ENCODE assay signal across 14 cellular contexts in genomic region chr3:71466483-71466882, GRCh38.
DNase-seq lines count a peak whose midpoint lies in the region; ATAC-seq and TF ChIP-seq lines count a peak whose summit lies in the region.
"Had no signal": no experiment of that assay in that cellular context is flagged by ENCODE, and none has a peak within 500 bp of the region (broad histone marks: within the 10 kb centered on the region; RNA-seq: fewer than 3 reads in every experiment).

No MANE protein-coding gene starts in this region.

- intact Hi-C loops in right cardiac atrium (cut with DNase I) = no loop called here
- intact Hi-C loops in cardiac septum (cut with DNase I) = loop anchor here (5.0 kb wide), 1 partner anchor 34 kb away; no protein-coding TSS in a partner anchor
- intact Hi-C loops in OCI-LY7 (cut with micrococcal nuclease; ENCODE audit: unreplicated experiment) = no loop called here
- intact Hi-C loops in CD14-positive monocyte (cut with micrococcal nuclease) = no loop called here

- no peak overlapping the region for H3K4me3 Mint-ChIP-seq in chondrocyte (ENCODE audit: unreplicated experiment)
- no peak overlapping the region for H3K4me3 Mint-ChIP-seq in CD8-positive, alpha-beta memory T cell
- H3K4me3 Mint-ChIP-seq in CD14-positive monocyte = no peak overlapping the region
- H3K4me3 Mint-ChIP-seq: activated CD8-positive, alpha-beta T cell treated with anti-CD3 and anti-CD28 coated beads for 36 hours had no signal

- H3K9me3 ChIP-seq in right cardiac atrium (ENCODE audit: control insufficient read depth, low read length) = no peaks in the 10 kb centered on the region
- no peaks in the 10 kb centered on the region for H3K9me3 ChIP-seq in CD8-positive, alpha-beta memory T cell (ENCODE audit: low read length)
- H3K9me3 ChIP-seq in OCI-LY7 (ENCODE audit: low read length) = no peaks in the 10 kb centered on the region
- H3K9me3 ChIP-seq: SJSA1, tibial nerve had no signal

- DNase-seq in right cardiac atrium (peak in 2 of 3 donors; percentile 57), cardiac septum (ENCODE audit: low spot score) (no peak), chondrocyte (ENCODE audit: low spot score) (no peak), lung microvascular endothelial cell (ENCODE audit: low read depth in 2 of 2) (peak; percentile 76 to 85), OCI-LY7 (ENCODE audit: low spot score) (no peak), NCI-H1694 treated with DMSO at 0.1 percent for 48 hours (lab: John Stamatoyannopoulos, UW) (no peak), CD14-positive monocyte (ENCODE audit: low spot score) (no peak)
- DNase-seq in CD8-positive, alpha-beta memory T cell = no peak
- DNase-seq: activated CD8-positive, alpha-beta T cell treated with anti-CD3 and anti-CD28 coated beads for 36 hours; activated gamma-delta T cell; mesenchymal stem cell; NCI-H69 had no signal

- no peaks in the 10 kb centered on the region for H3K79me2 ChIP-seq in OCI-LY7 (ENCODE audit: insufficient read depth, low read depth, low read length)

- POLR2A ChIA-PET in CD8-positive, alpha-beta memory T cell (lab: Charles Lee) = no interaction called here
- POLR2A ChIA-PET in OCI-LY7 (lab: Charles Lee) = interaction anchor here (0.7 to 1.4 kb wide), 4 partner anchors 12 to 347 kb away, joined by 3 read pairs; no protein-coding TSS in a partner anchor

- H3K27ac ChIP-seq in right cardiac atrium (ENCODE audit: low read length) (no peak overlapping the region), OCI-LY7 (ENCODE audit: low read depth, low read length, poor library complexity, severe bottlenecking) (no peak overlapping the region)
- H3K27ac ChIP-seq in CD8-positive, alpha-beta memory T cell (ENCODE audit: low read depth, low read length) = no peak overlapping the region
- H3K27ac ChIP-seq: SJSA1 had no signal

- peaks cover 8% of the 10 kb centered on the region for H3K4me1 ChIP-seq in right cardiac atrium (ENCODE audit: control insufficient read depth, insufficient read depth, low read length)
- H3K4me1 ChIP-seq in CD8-positive, alpha-beta memory T cell (ENCODE audit: insufficient read depth, low read length) = peaks cover 21% of the 10 kb centered on the region
- no peaks in the 10 kb centered on the region for H3K4me1 ChIP-seq in OCI-LY7 (ENCODE audit: insufficient read depth, low read length, poor library complexity, severe bottlenecking)

- H3K9me2 ChIP-seq in OCI-LY7 (ENCODE audit: insufficient read depth, low read length) = no peaks in the 10 kb centered on the region

- no TSS peak for BruUV-seq in OCI-LY7 (replicated peaks; lab: Mats Ljungman, UMichigan)

- H3K27me3 Mint-ChIP-seq in chondrocyte (ENCODE audit: low read depth) (no peaks in the 10 kb centered on the region), CD14-positive monocyte (ENCODE audit: low read depth in 3 of 3) (no peaks in the 10 kb centered on the region)
- H3K27me3 Mint-ChIP-seq in CD8-positive, alpha-beta memory T cell = no peaks in the 10 kb centered on the region
- H3K27me3 Mint-ChIP-seq: activated CD8-positive, alpha-beta T cell treated with anti-CD3 and anti-CD28 coated beads for 36 hours had no signal

- H3K36me3 Mint-ChIP-seq in chondrocyte (ENCODE audit: low read depth) (peaks cover 4% of the 10 kb centered on the region), CD14-positive monocyte (peaks cover 14 to 32% of the 10 kb centered on the region in 2 donors)
- peaks cover 21 to 60% (median 45%) of the 10 kb centered on the region in 3 donors for H3K36me3 Mint-ChIP-seq in CD8-positive, alpha-beta memory T cell

- H3K9me3 Mint-ChIP-seq in chondrocyte (ENCODE audit: low read depth) (no peaks in the 10 kb centered on the region), CD14-positive monocyte (peaks cover 0 to 2% (median 0%) of the 10 kb centered on the region in 7 donors)
- no peaks in the 10 kb centered on the region for H3K9me3 Mint-ChIP-seq in CD8-positive, alpha-beta memory T cell

- H3K4me3 ChIP-seq in right cardiac atrium (ENCODE audit: low read length) (no peak overlapping the region), OCI-LY7 (ENCODE audit: low read depth, low read length, poor library complexity, severe bottlenecking) (no peak overlapping the region)
- H3K4me3 ChIP-seq in CD8-positive, alpha-beta memory T cell (ENCODE audit: low read length) = no peak overlapping the region
- H3K4me3 ChIP-seq: SJSA1, tibial nerve had no signal

- peaks cover 7% of the 10 kb centered on the region for H3K36me3 ChIP-seq in CD8-positive, alpha-beta memory T cell (ENCODE audit: insufficient read depth, low read length)
- H3K36me3 ChIP-seq in OCI-LY7 (ENCODE audit: insufficient read depth, low read length) = peaks cover under 1% of the 10 kb centered on the region; the same call in 1 of the 2 replicates
- H3K36me3 ChIP-seq: SJSA1, tibial nerve had no signal

- H3K4me1 Mint-ChIP-seq in chondrocyte (ENCODE audit: low read depth) (peaks cover 51% of the 10 kb centered on the region), CD14-positive monocyte (peaks cover 58% of the 10 kb centered on the region)
- peaks cover 46 to 86% (median 71%) of the 10 kb centered on the region in 3 donors for H3K4me1 Mint-ChIP-seq in CD8-positive, alpha-beta memory T cell

- CTCF ChIA-PET in CD8-positive, alpha-beta memory T cell (lab: Charles Lee) = interaction anchor here (1.4 to 1.5 kb wide), 2 partner anchors 13 to 45 kb away, joined by 3 to 4 read pairs; no protein-coding TSS in a partner anchor
- CTCF ChIA-PET in OCI-LY7 (lab: Charles Lee; ENCODE audit: unreplicated experiment) = no interaction called here

- H3K4me2 ChIP-seq in OCI-LY7 (ENCODE audit: low read length) = no peak overlapping the region

- no peak overlapping the region for H2AFZ ChIP-seq in OCI-LY7 (ENCODE audit: low read length)

- no peaks in the 10 kb centered on the region for H3K27me3 ChIP-seq in right cardiac atrium (ENCODE audit: control insufficient read depth, insufficient read depth)
- no peaks in the 10 kb centered on the region for H3K27me3 ChIP-seq in CD8-positive, alpha-beta memory T cell (ENCODE audit: insufficient read depth, low read length, poor library complexity, severe bottlenecking)
- H3K27me3 ChIP-seq: SJSA1, tibial nerve had no signal

- H3K27ac Mint-ChIP-seq in chondrocyte (ENCODE audit: unreplicated experiment) = peak overlapping the region; percentile 50
- peak overlapping the region in 1 of 8 donors; percentile 56 for H3K27ac Mint-ChIP-seq in CD8-positive, alpha-beta memory T cell
- H3K27ac Mint-ChIP-seq in CD14-positive monocyte = peak overlapping the region in 1 of 7 donors; percentile 13

- WGBS in right cardiac atrium = 62% methylated on average over 10 of the region's 10 CpGs

- no peak for TF ChIP-seq CTCF in chondrocyte (IDR thresholded peaks at IDR 0.05)
- TF ChIP-seq CTCF in OCI-LY7 (conservative IDR thresholded peaks at IDR 0.05; ENCODE audit: low read length) = no peak
- TF ChIP-seq CTCF in CD14-positive monocyte (IDR thresholded peaks at IDR 0.05) = no peak

- peak; percentile 39 to 83 for ATAC-seq in right cardiac atrium
- ATAC-seq: activated CD8-positive, alpha-beta T cell treated with anti-CD3 and anti-CD28 coated beads for 36 hours had no signal

- H4K20me1 ChIP-seq in OCI-LY7 (ENCODE audit: insufficient read depth, low read length) = 0 out of 2 replicates have a peak, but pooled peaks cover 4% of the 10 kb centered on the region

Comparison
In these comparisons a context has a peak if more than half of its experiments do, and no peak if none do; other contexts are left out.
1. DNase-seq: peak in right cardiac atrium (2 of 3) and lung microvascular endothelial cell (2 of 2); none in cardiac septum (single experiment), chondrocyte (single experiment), CD8-positive, alpha-beta memory T cell (0 of 5), OCI-LY7 (single experiment), NCI-H1694 treated with DMSO at 0.1 percent for 48 hours (single experiment) and CD14-positive monocyte (single experiment).